1 cellular context compared by ENCODE assay signal in genomic region chr21:44012474-44013379, GRCh38.
TF ChIP-seq lines count a peak whose summit lies in the region.

No MANE protein-coding gene starts in this region.

TF ChIP-seq in GM12878, 131 proteins besides CTCF, POLR2A, EP300 and RAD21 (continued from another document):
- 0 out of 2 replicates have a peak, but pooled peaks have one; percentile 70 for TF ChIP-seq ZNF592 (IDR thresholded peaks at IDR 0.05)
- no peak for TF ChIP-seq POU2F2 (IDR thresholded peaks at IDR 0.05; ENCODE audit: borderline replicate concordance, low read depth, low read length)
- peak; percentile 61; the same call in 1 of the 2 replicates for TF ChIP-seq SIN3A (IDR thresholded peaks at IDR 0.05; ENCODE audit: low read depth, low read length)
- no peak for TF ChIP-seq CBX5 (IDR thresholded peaks at IDR 0.05; ENCODE audit: low read depth)
- TF ChIP-seq BMI1 (IDR thresholded peaks at IDR 0.05; ENCODE audit: borderline replicate concordance), result no peak
- no peak for TF ChIP-seq HDGF (IDR thresholded peaks at IDR 0.05)
- no peak for TF ChIP-seq CHD2 (IDR thresholded peaks at IDR 0.05; ENCODE audit: borderline replicate concordance, low read depth, low read length)
- TF ChIP-seq ZNF24 (IDR thresholded peaks at IDR 0.05), result no peak
- TF ChIP-seq ATF7 (IDR thresholded peaks at IDR 0.05; ENCODE audit: low read depth), result no peak
- TF ChIP-seq EED (IDR thresholded peaks at IDR 0.05; ENCODE audit: low read depth), result 0 out of 2 replicates have a peak, but pooled peaks have one; percentile 13
- TF ChIP-seq TCF7 (IDR thresholded peaks at IDR 0.05; ENCODE audit: borderline replicate concordance), result no peak
- 0 out of 2 replicates have a peak, but pooled peaks have one; percentile 75 for TF ChIP-seq RB1 (IDR thresholded peaks at IDR 0.05; ENCODE audit: borderline replicate concordance)
- TF ChIP-seq NR2F1 (conservative IDR thresholded peaks at IDR 0.05), result peak; percentile 100
- no peak for TF ChIP-seq SPI1 (IDR thresholded peaks at IDR 0.05; ENCODE audit: borderline replicate concordance, insufficient read depth, low read depth, low read length)
- peak in 1 of 2 experiments; percentile 13; a peak in 1 of 4 replicates for TF ChIP-seq IKZF2 (IDR thresholded peaks at IDR 0.05)
- peak; percentile 49; the same call in 1 of the 2 replicates for TF ChIP-seq ESRRA (IDR thresholded peaks at IDR 0.05; ENCODE audit: low read length)
- no peak for TF ChIP-seq TCF12 (IDR thresholded peaks at IDR 0.05; ENCODE audit: low read depth, low read length)
- TF ChIP-seq ZNF384 (IDR thresholded peaks at IDR 0.05; ENCODE audit: borderline replicate concordance, low read depth, low read length), result no peak
- TF ChIP-seq PAX5 (IDR thresholded peaks at IDR 0.05; ENCODE audit: borderline replicate concordance, low read depth, low read length), result no peak
- no peak for TF ChIP-seq SMC3 (IDR thresholded peaks at IDR 0.05; ENCODE audit: borderline replicate concordance, low read length)
- TF ChIP-seq KDM1A (IDR thresholded peaks at IDR 0.05; ENCODE audit: borderline replicate concordance), result no peak
- no peak for TF ChIP-seq CBX3 (IDR thresholded peaks at IDR 0.05; ENCODE audit: borderline replicate concordance, low read depth)
- TF ChIP-seq PRDM15 (CRISPR knock-in tag; IDR thresholded peaks at IDR 0.05), result no peak
- peak; percentile 74 for TF ChIP-seq DPF2 (IDR thresholded peaks at IDR 0.05)
